ENCODE assay signal across 8 cellular contexts in genomic region chr19:49145485-49146407, GRCh38. TPM values are rescaled to one million over a fixed set of nuclear protein-coding genes. Genes with fewer than 3 reads are reported as not detected.
DNase-seq lines count a peak whose midpoint lies in the region; ATAC-seq, FAIRE-seq and TF ChIP-seq lines count a peak whose summit lies in the region.

No MANE protein-coding gene starts in this region.

- H3K36me3 ChIP-seq in esophagus squamous epithelium: no peaks in the 10 kb centered on the region

- H3K4me1 ChIP-seq in A549 (peaks cover 20% of the 10 kb centered on the region), esophagus squamous epithelium (peaks cover 16 to 56% (median 25%) of the 10 kb centered on the region in 3 donors)

- peak overlapping the region; percentile 69 for H3K4me2 ChIP-seq in A549

- peak overlapping the region; percentile 54 for H3K4me3 Mint-ChIP-seq in activated T-cell treated with anti-CD3 and anti-CD28 coated beads, Interleukin-2, amount 50 U/mL, for 24 hours
- H3K4me3 Mint-ChIP-seq in naive B cell: peak overlapping the region in 4 of 8 donors; percentile 0 to 68 (median 36)

- peak; percentile 26 to 55 for ATAC-seq in A549
- ATAC-seq in naive B cell (ENCODE audit: low read depth in 2 of 2): peak; percentile 56
- ATAC-seq in GM19395 (IDR thresholded peaks at IDR 0.05; ENCODE audit: unreplicated experiment): no peak

- FAIRE-seq in A549 (lab: Jason Lieb, UNC): no peak

- H3K36me3 Mint-ChIP-seq in activated T-cell treated with anti-CD3 and anti-CD28 coated beads, Interleukin-2, amount 50 U/mL, for 24 hours (ENCODE audit: low read depth): no peaks in the 10 kb centered on the region
- no peaks in the 10 kb centered on the region for H3K36me3 Mint-ChIP-seq in naive B cell

- H3K27me3 Mint-ChIP-seq in activated T-cell treated with anti-CD3 and anti-CD28 coated beads, Interleukin-2, amount 50 U/mL, for 24 hours: peaks cover 64% of the 10 kb centered on the region
- peaks cover 52 to 81% (median 74%) of the 10 kb centered on the region in 3 donors for H3K27me3 Mint-ChIP-seq in naive B cell

- H3K27ac Mint-ChIP-seq in activated T-cell treated with anti-CD3 and anti-CD28 coated beads, Interleukin-2, amount 50 U/mL, for 24 hours: peak overlapping the region; percentile 82
- H3K27ac Mint-ChIP-seq in naive B cell: no peak overlapping the region

- TF ChIP-seq RAD21 in A549 (conservative IDR thresholded peaks at IDR 0.05 in 1 of 2, IDR thresholded peaks at IDR 0.05 in 1 of 2): peak; percentile 82 to 89

- POLR2A ChIA-PET in A549 (lab: Yijun Ruan, JAX): interaction anchor here (1.7 kb wide), 1 partner anchor 17 kb away, joined by 6 read pairs; no protein-coding TSS in a partner anchor

- CTCF ChIA-PET in A549 (lab: Yijun Ruan, JAX): interaction anchor here (0.5 to 15.0 kb wide), 48 partner anchors 9 to 357 kb away, joined by 3 to 298 read pairs (median 4); partner anchors contain the start of genes GYS1, HRC, LIN7B and PPFIA3

- intact Hi-C loops in esophagus squamous epithelium (cut with DNase I): loop anchor here (5.0 kb wide), 1 partner anchor 48 kb away; no protein-coding TSS in a partner anchor

- peaks cover 35% of the 10 kb centered on the region for H3K4me1 Mint-ChIP-seq in activated T-cell treated with anti-CD3 and anti-CD28 coated beads, Interleukin-2, amount 50 U/mL, for 24 hours (ENCODE audit: low read depth)
- peaks cover 33 to 50% (median 47%) of the 10 kb centered on the region in 3 donors for H3K4me1 Mint-ChIP-seq in naive B cell

- H3K4me3 ChIP-seq in A549 (peak overlapping the region; percentile 37), esophagus squamous epithelium (peak overlapping the region in 2 of 4 donors; percentile 15 to 56)

- H3K27me3 ChIP-seq in esophagus squamous epithelium: peaks cover 0 to 13% (median 0%) of the 10 kb centered on the region in 4 donors

- no peaks in the 10 kb centered on the region for H3K9me3 Mint-ChIP-seq in activated T-cell treated with anti-CD3 and anti-CD28 coated beads, Interleukin-2, amount 50 U/mL, for 24 hours
- peaks cover 0 to 4% (median 0%) of the 10 kb centered on the region in 7 donors for H3K9me3 Mint-ChIP-seq in naive B cell

- TF ChIP-seq POLR2A in A549 (IDR thresholded peaks at IDR 0.05; ENCODE audit: low read length) (no peak), esophagus squamous epithelium (IDR thresholded peaks at IDR 0.05) (no peak)

- 6% methylated on average over 23 of the region's 31 CpGs for WGBS in A549 (ENCODE audit: missing lambda C conversion rate)
- 13 to 19% methylated on average over 9 to 15 of the region's 31 CpGs for WGBS in esophagus squamous epithelium, 2 donors

- H3K27ac ChIP-seq in A549 (peak overlapping the region; percentile 42 to 74; a peak in 5 of 6 replicates), esophagus squamous epithelium (no peak overlapping the region)

- no peak for TF ChIP-seq EP300 in A549 (IDR thresholded peaks at IDR 0.05)

- peak; percentile 91 to 95 for DNase-seq in A549 (ENCODE audit: low read depth in 1 of 2, low spot score in 1 of 2)
- DNase-seq in GM19238 (ENCODE audit: insufficient read length, low spot score): peak; percentile 75
- DNase-seq in NOMO-1 treated with DMSO at 0.1 percent for 48 hours (lab: John Stamatoyannopoulos, UW; ENCODE audit: unreplicated experiment): peak; percentile 51
- peak; percentile 90 for DNase-seq in activated T-cell treated with anti-CD3 and anti-CD28 coated beads, Interleukin-2, amount 50 U/mL, for 24 hours
- DNase-seq in esophagus squamous epithelium (lab: John Stamatoyannopoulos, UW): no peak
- peak; percentile 58 for DNase-seq in naive B cell
- DNase-seq in stimulated activated CD8-positive, alpha-beta memory T cell treated with anti-CD3 and anti-CD28 coated beads, Interleukin-7, amount 100 ng/mL, for 24 hours (ENCODE audit: low read depth): peak; percentile 72

- TF ChIP-seq CTCF in A549 (IDR thresholded peaks at IDR 0.05): peak; percentile 98
- TF ChIP-seq CTCF in esophagus squamous epithelium (IDR thresholded peaks at IDR 0.05): peak; percentile 69 to 90 (median 78)

- H3K9me3 ChIP-seq in A549: no peaks in the 10 kb centered on the region
- no peaks in the 10 kb centered on the region for H3K9me3 ChIP-seq in esophagus squamous epithelium

TF ChIP-seq in A549, 52 proteins besides CTCF, POLR2A, EP300 and RAD21 (continues in another document):
- TF ChIP-seq BHLHE40 (IDR thresholded peaks at IDR 0.05; ENCODE audit: low read depth, low read length): peak; percentile 68
- peak; percentile 82 for TF ChIP-seq MAX (IDR thresholded peaks at IDR 0.05)
- no peak for TF ChIP-seq ELK1 (IDR thresholded peaks at IDR 0.05; ENCODE audit: low read depth, low read length)
- TF ChIP-seq RCOR1 (IDR thresholded peaks at IDR 0.05; ENCODE audit: low read depth, low read length): no peak
- TF ChIP-seq PBX3 (IDR thresholded peaks at IDR 0.05): 0 out of 2 replicates have a peak, but pooled peaks have one; percentile 30
- TF ChIP-seq HEYL (CRISPR knock-in tag; IDR thresholded peaks at IDR 0.05): no peak
- TF ChIP-seq MYC (IDR thresholded peaks at IDR 0.05; ENCODE audit: borderline replicate concordance, low read length): peak; percentile 53; the same call in 1 of the 2 replicates
- peak; percentile 36; the same call in 1 of the 2 replicates for TF ChIP-seq GATA3 (IDR thresholded peaks at IDR 0.05; ENCODE audit: borderline replicate concordance)

RNA-seq across cellular contexts. Expression of gene HRC, which starts 9.4 kb away (rescaled TPM):
- polyA plus RNA-seq in A549 (2011; rRNA removed) (0.04 TPM in 1 of 2 replicates, not detected in the other), A549 (2017; fragmentation: RNase III; extraction: RNeasy Plus Mini Kit Qiagen cat#74134 plus additional on column Dnase treatment) (0.04 to 0.05 TPM in 2 of 3 replicates, not detected in the other), naive B cell (ENCODE audit: low read depth in 6 of 6) (not detected)
- polyA plus RNA-seq in A549 (2012; cell fraction: cytosol; rRNA removed): 0.05 TPM in 1 of 2 replicates, not detected in the other
- polyA plus RNA-seq in A549 (2012; cell fraction: nucleus; rRNA removed): 0.02 TPM in 1 of 2 replicates, not detected in the other
- not detected in 2 replicates for polyA minus RNA-seq in A549 (2011; rRNA and poly(A)+ RNA removed)
- 1 to 10 TPM in 1 of 4 donors, under 1 TPM in 3; 0.13 to 1.1 (median 0.38) TPM for total RNA-seq in esophagus squamous epithelium

RNA-seq across cellular contexts. Expression of gene TRPM4, which starts 11.8 kb away (rescaled TPM):
- polyA plus RNA-seq in A549 (2011; rRNA removed) (4.7 and 4.9 TPM in 2 replicates), A549 (2017; fragmentation: RNase III; extraction: RNeasy Plus Mini Kit Qiagen cat#74134 plus additional on column Dnase treatment) (8.4 to 9.4 TPM (median 9.1 TPM) in 3 replicates), naive B cell (ENCODE audit: low read depth in 6 of 6) (under 1 TPM in 1 of 6 donors, not detected in 5; 0.45 TPM)
- 9.1 and 9.3 TPM in 2 replicates for polyA plus RNA-seq in A549 (2012; cell fraction: cytosol; rRNA removed)
- 50.4 and 52.0 TPM in 2 replicates for polyA plus RNA-seq in A549 (2012; cell fraction: nucleus; rRNA removed)
- polyA minus RNA-seq in A549 (2011; rRNA and poly(A)+ RNA removed): 9.9 and 11.4 TPM in 2 replicates
- 10 to 100 TPM in 3 of 4 donors, 1 to 10 TPM in 1; 7.6 to 28.9 (median 18.0) TPM for total RNA-seq in esophagus squamous epithelium

RNA-seq across cellular contexts. Expression of gene PPFIA3, which starts 26.4 kb away (rescaled TPM):
- 2.5 and 3.2 TPM in 2 replicates for polyA plus RNA-seq in A549 (2011; rRNA removed)
- polyA plus RNA-seq in A549 (2012; cell fraction: cytosol; rRNA removed): 6.2 and 8.3 TPM in 2 replicates
- 16.1 and 19.2 TPM in 2 replicates for polyA plus RNA-seq in A549 (2012; cell fraction: nucleus; rRNA removed)
- polyA plus RNA-seq in A549 (2017; fragmentation: RNase III; extraction: RNeasy Plus Mini Kit Qiagen cat#74134 plus additional on column Dnase treatment): 6.5 to 8.0 TPM (median 7.3 TPM) in 3 replicates
- 4.7 and 5.5 TPM in 2 replicates for polyA minus RNA-seq in A549 (2011; rRNA and poly(A)+ RNA removed)
- 10 to 100 TPM; 10.9 to 20.9 (median 13.8) TPM for total RNA-seq in esophagus squamous epithelium
- under 1 TPM in 2 of 6 donors, not detected in 4; 0.23 to 0.26 TPM for polyA plus RNA-seq in naive B cell (ENCODE audit: low read depth in 6 of 6)

RNA-seq across cellular contexts. Expression of gene C19orf73, which starts 26.8 kb away (rescaled TPM):
- 1.4 and 1.8 TPM in 2 replicates for polyA plus RNA-seq in A549 (2011; rRNA removed)
- 6.3 and 6.8 TPM in 2 replicates for polyA plus RNA-seq in A549 (2012; cell fraction: cytosol; rRNA removed)
- 4.9 and 5.0 TPM in 2 replicates for polyA plus RNA-seq in A549 (2012; cell fraction: nucleus; rRNA removed)
- 1.7 to 2.2 TPM (median 1.7 TPM) in 3 replicates for polyA plus RNA-seq in A549 (2017; fragmentation: RNase III; extraction: RNeasy Plus Mini Kit Qiagen cat#74134 plus additional on column Dnase treatment)
- 1.6 and 1.7 TPM in 2 replicates for polyA minus RNA-seq in A549 (2011; rRNA and poly(A)+ RNA removed)
- 1 to 10 TPM; 2.1 to 7.4 (median 4.7) TPM for total RNA-seq in esophagus squamous epithelium
- polyA plus RNA-seq in naive B cell (ENCODE audit: low read depth in 6 of 6): 1 to 10 TPM; 2.8 to 6.3 (median 5.8) TPM

RNA-seq across cellular contexts. Expression of gene LIN7B, which starts 31.6 kb away (rescaled TPM):
- polyA plus RNA-seq in A549 (2011; rRNA removed) (4.6 and 5.4 TPM in 2 replicates), A549 (2017; fragmentation: RNase III; extraction: RNeasy Plus Mini Kit Qiagen cat#74134 plus additional on column Dnase treatment) (7.1 to 8.3 TPM (median 8.0 TPM) in 3 replicates), naive B cell (ENCODE audit: low read depth in 6 of 6) (1 to 10 TPM in 5 of 6 donors, not detected in 1; 2.8 to 5.0 (median 3.5) TPM)
- 16.6 and 16.9 TPM in 2 replicates for polyA plus RNA-seq in A549 (2012; cell fraction: cytosol; rRNA removed)
- 13.0 and 18.7 TPM in 2 replicates for polyA plus RNA-seq in A549 (2012; cell fraction: nucleus; rRNA removed)
- polyA minus RNA-seq in A549 (2011; rRNA and poly(A)+ RNA removed): 2.7 and 2.9 TPM in 2 replicates
- total RNA-seq in esophagus squamous epithelium: 10 to 100 TPM in 2 of 4 donors, 1 to 10 TPM in 2; 5.7 to 14.1 (median 10.1) TPM

Comparison
In these comparisons a context has a peak if more than half of its experiments do, and no peak if none do; other contexts are left out.
1. H3K27ac ChIP-seq: peak in A549 (2 of 2); none in esophagus squamous epithelium (0 of 4).